In the genomic region with DNA sequence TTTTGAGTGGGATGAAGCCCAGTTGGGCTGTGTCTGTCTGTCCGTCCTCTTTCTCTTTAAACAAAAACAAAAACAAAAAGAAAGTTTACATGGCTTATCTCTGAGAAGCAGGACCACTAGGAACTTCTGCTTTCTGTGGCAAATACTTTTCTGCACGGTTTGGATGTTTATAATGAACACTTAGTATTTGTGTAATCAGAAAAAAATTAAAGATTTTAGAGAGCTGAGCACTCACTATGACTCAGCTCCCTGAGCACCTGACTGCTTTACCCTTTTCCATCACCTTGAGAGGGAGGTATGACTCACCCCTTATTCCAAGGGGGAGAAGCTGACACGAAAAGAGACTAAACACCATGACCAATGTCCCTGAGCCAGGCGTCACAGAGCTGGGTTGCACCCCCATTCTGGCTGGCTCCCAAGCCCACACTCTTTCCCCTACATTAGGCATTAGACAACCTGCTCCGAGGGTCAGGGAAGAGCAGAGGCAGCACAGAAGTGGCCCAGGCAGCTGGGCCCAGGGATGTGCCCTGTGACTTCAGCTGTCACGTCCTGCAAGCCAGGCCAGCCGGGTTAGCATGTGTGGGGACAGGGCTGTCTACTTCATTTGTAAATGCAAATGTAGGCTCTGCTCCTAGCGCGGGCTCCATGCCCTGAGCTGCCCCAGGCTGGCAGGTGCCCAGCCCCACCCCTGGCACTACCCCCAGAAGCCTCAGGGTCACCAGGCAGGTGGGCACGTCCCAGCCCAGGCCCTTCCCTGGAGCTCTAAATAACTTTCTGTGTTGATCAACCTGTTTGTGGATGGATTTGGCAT, we compare ENCODE assay signal across 1 cellular context.
TF ChIP-seq lines count a peak whose summit lies in the region.

No MANE protein-coding gene starts in this region.

TF ChIP-seq in K562, 482 proteins besides CTCF, POLR2A, EP300 and RAD21 (continued from another document and continues in another):
- TF ChIP-seq SRSF7 (optimal IDR thresholded peaks at IDR 0.05; ENCODE audit: low read depth, low read length) (no peak), MCM7 (IDR thresholded peaks at IDR 0.05) (no peak), ERF (CRISPR knock-in tag; IDR thresholded peaks at IDR 0.05) (no peak), SOX6 (IDR thresholded peaks at IDR 0.05) (peak; percentile 98), ZNF584 (CRISPR knock-in tag; IDR thresholded peaks at IDR 0.05; ENCODE audit: low read depth) (no peak; the same call in 1 of the 2 replicates), ARID1B (IDR thresholded peaks at IDR 0.05) (peak; percentile 93), HDAC6 (IDR thresholded peaks at IDR 0.05; ENCODE audit: low read depth, low read length) (no peak), BCL6 (CRISPR knock-in tag; IDR thresholded peaks at IDR 0.05) (no peak), ETS2 (tag; IDR thresholded peaks at IDR 0.05; ENCODE audit: borderline replicate concordance, poor library complexity, severe bottlenecking) (no peak), BRD4 (IDR thresholded peaks at IDR 0.05) (no peak), XRCC5 (IDR thresholded peaks at IDR 0.05; ENCODE audit: low read depth, low read length) (no peak), RAD51 (IDR thresholded peaks at IDR 0.05; ENCODE audit: borderline replicate concordance, low read depth) (peak; percentile 55; the same call in 1 of the 2 replicates), ZEB2 (IDR thresholded peaks at IDR 0.05) (peak; percentile 97), ZNF146 (CRISPR knock-in tag; IDR thresholded peaks at IDR 0.05; ENCODE audit: unreplicated experiment) (no peak), MIER1 (IDR thresholded peaks at IDR 0.05; ENCODE audit: low read depth) (no peak)
- TF ChIP-seq, protein P1, sequence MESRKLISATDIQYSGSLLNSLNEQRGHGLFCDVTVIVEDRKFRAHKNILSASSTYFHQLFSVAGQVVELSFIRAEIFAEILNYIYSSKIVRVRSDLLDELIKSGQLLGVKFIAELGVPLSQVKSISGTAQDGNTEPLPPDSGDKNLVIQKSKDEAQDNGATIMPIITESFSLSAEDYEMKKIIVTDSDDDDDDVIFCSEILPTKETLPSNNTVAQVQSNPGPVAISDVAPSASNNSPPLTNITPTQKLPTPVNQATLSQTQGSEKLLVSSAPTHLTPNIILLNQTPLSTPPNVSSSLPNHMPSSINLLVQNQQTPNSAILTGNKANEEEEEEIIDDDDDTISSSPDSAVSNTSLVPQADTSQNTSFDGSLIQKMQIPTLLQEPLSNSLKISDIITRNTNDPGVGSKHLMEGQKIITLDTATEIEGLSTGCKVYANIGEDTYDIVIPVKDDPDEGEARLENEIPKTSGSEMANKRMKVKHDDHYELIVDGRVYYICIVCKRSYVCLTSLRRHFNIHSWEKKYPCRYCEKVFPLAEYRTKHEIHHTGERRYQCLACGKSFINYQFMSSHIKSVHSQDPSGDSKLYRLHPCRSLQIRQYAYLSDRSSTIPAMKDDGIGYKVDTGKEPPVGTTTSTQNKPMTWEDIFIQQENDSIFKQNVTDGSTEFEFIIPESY (CRISPR knock-in tag; IDR thresholded peaks at IDR 0.05), result peak; percentile 63; the same call in 1 of the 2 replicates
- TF ChIP-seq, protein P2, sequence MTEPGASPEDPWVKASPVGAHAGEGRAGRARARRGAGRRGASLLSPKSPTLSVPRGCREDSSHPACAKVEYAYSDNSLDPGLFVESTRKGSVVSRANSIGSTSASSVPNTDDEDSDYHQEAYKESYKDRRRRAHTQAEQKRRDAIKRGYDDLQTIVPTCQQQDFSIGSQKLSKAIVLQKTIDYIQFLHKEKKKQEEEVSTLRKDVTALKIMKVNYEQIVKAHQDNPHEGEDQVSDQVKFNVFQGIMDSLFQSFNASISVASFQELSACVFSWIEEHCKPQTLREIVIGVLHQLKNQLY (CRISPR knock-in tag; conservative IDR thresholded peaks at IDR 0.05), result no peak
- TF ChIP-seq, protein P3, sequence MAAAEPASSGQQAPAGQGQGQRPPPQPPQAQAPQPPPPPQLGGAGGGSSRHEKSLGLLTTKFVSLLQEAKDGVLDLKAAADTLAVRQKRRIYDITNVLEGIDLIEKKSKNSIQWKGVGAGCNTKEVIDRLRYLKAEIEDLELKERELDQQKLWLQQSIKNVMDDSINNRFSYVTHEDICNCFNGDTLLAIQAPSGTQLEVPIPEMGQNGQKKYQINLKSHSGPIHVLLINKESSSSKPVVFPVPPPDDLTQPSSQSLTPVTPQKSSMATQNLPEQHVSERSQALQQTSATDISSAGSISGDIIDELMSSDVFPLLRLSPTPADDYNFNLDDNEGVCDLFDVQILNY (CRISPR knock-in tag; IDR thresholded peaks at IDR 0.05), result no peak
- TF ChIP-seq, protein P4, sequence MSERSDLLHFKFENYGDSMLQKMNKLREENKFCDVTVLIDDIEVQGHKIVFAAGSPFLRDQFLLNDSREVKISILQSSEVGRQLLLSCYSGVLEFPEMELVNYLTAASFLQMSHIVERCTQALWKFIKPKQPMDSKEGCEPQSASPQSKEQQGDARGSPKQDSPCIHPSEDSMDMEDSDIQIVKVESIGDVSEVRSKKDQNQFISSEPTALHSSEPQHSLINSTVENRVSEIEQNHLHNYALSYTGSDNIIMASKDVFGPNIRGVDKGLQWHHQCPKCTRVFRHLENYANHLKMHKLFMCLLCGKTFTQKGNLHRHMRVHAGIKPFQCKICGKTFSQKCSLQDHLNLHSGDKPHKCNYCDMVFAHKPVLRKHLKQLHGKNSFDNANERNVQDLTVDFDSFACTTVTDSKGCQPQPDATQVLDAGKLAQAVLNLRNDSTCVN (CRISPR knock-in tag; IDR thresholded peaks at IDR 0.05), result no peak
- TF ChIP-seq, protein P5, sequence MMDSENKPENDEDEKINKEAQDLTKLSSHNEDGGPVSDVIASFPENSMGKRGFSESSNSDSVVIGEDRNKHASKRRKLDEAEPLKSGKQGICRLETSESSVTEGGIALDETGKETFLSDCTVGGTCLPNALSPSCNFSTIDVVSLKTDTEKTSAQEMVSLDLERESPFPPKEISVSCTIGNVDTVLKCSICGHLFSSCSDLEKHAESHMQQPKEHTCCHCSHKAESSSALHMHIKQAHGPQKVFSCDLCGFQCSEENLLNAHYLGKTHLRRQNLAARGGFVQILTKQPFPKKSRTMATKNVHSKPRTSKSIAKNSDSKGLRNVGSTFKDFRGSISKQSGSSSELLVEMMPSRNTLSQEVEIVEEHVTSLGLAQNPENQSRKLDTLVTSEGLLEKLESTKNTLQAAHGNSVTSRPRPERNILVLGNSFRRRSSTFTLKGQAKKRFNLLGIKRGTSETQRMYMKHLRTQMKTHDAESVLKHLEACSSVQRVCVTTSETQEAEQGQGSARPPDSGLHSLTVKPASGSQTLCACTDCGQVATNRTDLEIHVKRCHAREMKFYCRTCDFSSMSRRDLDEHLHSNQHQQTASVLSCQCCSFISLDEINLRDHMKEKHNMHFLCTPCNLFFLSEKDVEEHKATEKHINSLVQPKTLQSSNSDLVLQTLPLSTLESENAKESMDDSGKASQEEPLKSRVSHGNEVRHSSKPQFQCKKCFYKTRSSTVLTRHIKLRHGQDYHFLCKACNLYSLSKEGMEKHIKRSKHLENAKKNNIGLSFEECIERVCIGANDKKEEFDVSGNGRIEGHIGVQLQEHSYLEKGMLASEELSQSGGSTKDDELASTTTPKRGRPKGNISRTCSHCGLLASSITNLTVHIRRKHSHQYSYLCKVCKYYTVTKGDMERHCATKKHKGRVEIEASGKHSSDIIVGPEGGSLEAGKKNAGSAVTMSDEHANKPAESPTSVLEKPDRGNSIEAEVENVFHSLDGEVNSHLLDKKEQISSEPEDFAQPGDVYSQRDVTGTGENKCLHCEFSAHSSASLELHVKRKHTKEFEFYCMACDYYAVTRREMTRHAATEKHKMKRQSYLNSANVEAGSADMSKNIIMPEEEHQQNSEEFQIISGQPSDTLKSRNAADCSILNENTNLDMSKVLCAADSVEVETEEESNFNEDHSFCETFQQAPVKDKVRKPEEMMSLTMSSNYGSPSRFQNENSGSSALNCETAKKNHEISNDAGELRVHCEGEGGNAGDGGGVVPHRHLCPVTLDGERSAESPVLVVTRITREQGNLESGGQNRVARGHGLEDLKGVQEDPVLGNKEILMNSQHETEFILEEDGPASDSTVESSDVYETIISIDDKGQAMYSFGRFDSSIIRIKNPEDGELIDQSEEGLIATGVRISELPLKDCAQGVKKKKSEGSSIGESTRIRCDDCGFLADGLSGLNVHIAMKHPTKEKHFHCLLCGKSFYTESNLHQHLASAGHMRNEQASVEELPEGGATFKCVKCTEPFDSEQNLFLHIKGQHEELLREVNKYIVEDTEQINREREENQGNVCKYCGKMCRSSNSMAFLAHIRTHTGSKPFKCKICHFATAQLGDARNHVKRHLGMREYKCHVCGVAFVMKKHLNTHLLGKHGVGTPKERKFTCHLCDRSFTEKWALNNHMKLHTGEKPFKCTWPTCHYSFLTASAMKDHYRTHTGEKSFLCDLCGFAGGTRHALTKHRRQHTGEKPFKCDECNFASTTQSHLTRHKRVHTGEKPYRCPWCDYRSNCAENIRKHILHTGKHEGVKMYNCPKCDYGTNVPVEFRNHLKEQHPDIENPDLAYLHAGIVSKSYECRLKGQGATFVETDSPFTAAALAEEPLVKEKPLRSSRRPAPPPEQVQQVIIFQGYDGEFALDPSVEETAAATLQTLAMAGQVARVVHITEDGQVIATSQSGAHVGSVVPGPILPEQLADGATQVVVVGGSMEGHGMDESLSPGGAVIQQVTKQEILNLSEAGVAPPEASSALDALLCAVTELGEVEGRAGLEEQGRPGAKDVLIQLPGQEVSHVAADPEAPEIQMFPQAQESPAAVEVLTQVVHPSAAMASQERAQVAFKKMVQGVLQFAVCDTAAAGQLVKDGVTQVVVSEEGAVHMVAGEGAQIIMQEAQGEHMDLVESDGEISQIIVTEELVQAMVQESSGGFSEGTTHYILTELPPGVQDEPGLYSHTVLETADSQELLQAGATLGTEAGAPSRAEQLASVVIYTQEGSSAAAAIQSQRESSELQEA (IDR thresholded peaks at IDR 0.05; ENCODE audit: low read depth), result no peak
- TF ChIP-seq, protein P6, sequence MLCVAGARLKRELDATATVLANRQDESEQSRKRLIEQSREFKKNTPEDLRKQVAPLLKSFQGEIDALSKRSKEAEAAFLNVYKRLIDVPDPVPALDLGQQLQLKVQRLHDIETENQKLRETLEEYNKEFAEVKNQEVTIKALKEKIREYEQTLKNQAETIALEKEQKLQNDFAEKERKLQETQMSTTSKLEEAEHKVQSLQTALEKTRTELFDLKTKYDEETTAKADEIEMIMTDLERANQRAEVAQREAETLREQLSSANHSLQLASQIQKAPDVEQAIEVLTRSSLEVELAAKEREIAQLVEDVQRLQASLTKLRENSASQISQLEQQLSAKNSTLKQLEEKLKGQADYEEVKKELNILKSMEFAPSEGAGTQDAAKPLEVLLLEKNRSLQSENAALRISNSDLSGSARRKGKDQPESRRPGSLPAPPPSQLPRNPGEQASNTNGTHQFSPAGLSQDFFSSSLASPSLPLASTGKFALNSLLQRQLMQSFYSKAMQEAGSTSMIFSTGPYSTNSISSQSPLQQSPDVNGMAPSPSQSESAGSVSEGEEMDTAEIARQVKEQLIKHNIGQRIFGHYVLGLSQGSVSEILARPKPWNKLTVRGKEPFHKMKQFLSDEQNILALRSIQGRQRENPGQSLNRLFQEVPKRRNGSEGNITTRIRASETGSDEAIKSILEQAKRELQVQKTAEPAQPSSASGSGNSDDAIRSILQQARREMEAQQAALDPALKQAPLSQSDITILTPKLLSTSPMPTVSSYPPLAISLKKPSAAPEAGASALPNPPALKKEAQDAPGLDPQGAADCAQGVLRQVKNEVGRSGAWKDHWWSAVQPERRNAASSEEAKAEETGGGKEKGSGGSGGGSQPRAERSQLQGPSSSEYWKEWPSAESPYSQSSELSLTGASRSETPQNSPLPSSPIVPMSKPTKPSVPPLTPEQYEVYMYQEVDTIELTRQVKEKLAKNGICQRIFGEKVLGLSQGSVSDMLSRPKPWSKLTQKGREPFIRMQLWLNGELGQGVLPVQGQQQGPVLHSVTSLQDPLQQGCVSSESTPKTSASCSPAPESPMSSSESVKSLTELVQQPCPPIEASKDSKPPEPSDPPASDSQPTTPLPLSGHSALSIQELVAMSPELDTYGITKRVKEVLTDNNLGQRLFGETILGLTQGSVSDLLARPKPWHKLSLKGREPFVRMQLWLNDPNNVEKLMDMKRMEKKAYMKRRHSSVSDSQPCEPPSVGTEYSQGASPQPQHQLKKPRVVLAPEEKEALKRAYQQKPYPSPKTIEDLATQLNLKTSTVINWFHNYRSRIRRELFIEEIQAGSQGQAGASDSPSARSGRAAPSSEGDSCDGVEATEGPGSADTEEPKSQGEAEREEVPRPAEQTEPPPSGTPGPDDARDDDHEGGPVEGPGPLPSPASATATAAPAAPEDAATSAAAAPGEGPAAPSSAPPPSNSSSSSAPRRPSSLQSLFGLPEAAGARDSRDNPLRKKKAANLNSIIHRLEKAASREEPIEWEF (CRISPR knock-in tag; IDR thresholded peaks at IDR 0.05), result peak; percentile 53; the same call in 1 of the 2 replicates
- TF ChIP-seq, protein P7, sequence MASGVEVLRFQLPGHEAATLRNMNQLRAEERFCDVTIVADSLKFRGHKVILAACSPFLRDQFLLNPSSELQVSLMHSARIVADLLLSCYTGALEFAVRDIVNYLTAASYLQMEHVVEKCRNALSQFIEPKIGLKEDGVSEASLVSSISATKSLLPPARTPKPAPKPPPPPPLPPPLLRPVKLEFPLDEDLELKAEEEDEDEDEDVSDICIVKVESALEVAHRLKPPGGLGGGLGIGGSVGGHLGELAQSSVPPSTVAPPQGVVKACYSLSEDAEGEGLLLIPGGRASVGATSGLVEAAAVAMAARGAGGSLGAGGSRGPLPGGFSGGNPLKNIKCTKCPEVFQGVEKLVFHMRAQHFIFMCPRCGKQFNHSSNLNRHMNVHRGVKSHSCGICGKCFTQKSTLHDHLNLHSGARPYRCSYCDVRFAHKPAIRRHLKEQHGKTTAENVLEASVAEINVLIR (CRISPR knock-in tag; IDR thresholded peaks at IDR 0.05), result no peak
- TF ChIP-seq, protein P8, sequence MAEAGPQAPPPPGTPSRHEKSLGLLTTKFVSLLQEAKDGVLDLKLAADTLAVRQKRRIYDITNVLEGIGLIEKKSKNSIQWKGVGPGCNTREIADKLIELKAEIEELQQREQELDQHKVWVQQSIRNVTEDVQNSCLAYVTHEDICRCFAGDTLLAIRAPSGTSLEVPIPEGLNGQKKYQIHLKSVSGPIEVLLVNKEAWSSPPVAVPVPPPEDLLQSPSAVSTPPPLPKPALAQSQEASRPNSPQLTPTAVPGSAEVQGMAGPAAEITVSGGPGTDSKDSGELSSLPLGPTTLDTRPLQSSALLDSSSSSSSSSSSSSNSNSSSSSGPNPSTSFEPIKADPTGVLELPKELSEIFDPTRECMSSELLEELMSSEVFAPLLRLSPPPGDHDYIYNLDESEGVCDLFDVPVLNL (CRISPR knock-in tag; IDR thresholded peaks at IDR 0.05; ENCODE audit: low read depth), result no peak
